ENCODE assay signal across 12 cellular contexts in genomic region chr9:93031629-93032431, GRCh38. TPM values are rescaled to one million over a fixed set of nuclear protein-coding genes. Genes with fewer than 3 reads are reported as not detected.
DNase-seq lines count a peak whose midpoint lies in the region; ATAC-seq and TF ChIP-seq lines count a peak whose summit lies in the region.
"Had no signal": no experiment of that assay in that cellular context is flagged by ENCODE, and none has a peak within 500 bp of the region (broad histone marks: within the 10 kb centered on the region; RNA-seq: fewer than 3 reads in every experiment).

No MANE protein-coding gene starts in this region.

- H3K36me3 ChIP-seq in heart left ventricle = peaks cover 0 to 36% (median 0%) of the 10 kb centered on the region in 9 donors
- H3K36me3 ChIP-seq in thyroid gland = no peaks in the 10 kb centered on the region

- TF ChIP-seq CTCF in heart left ventricle (IDR thresholded peaks at IDR 0.05) (no peak), activated B cell treated with CpG ODN at 0.5 μM for 24 hours (IDR thresholded peaks at IDR 0.05) (no peak), thyroid gland (IDR thresholded peaks at IDR 0.05) (no peak)

- H3K4me1 Mint-ChIP-seq in activated B cell treated with CpG ODN at 0.5 μM for 24 hours = peaks cover 54% of the 10 kb centered on the region

- peak overlapping the region; percentile 63 for H3K27ac Mint-ChIP-seq in activated B cell treated with CpG ODN at 0.5 μM for 24 hours
- H3K27ac Mint-ChIP-seq: HFFc6 had no signal

- TF ChIP-seq POLR2A in heart left ventricle (IDR thresholded peaks at IDR 0.05) (no peak), thyroid gland (IDR thresholded peaks at IDR 0.05) (no peak)

- no peak overlapping the region for H3K27ac ChIP-seq in heart left ventricle
- H3K27ac ChIP-seq in thyroid gland = no peak overlapping the region

- CTCF ChIA-PET in activated B cell treated with CpG ODN at 0.5 μM for 24 hours (lab: Charles Lee) = no interaction called here

- POLR2A ChIA-PET in activated B cell treated with CpG ODN at 0.5 μM for 24 hours (lab: Charles Lee) = no interaction called here

- no peaks in the 10 kb centered on the region for H3K9me3 Mint-ChIP-seq in activated B cell treated with CpG ODN at 0.5 μM for 24 hours
- H3K9me3 Mint-ChIP-seq: HFFc6 had no signal

- no peak overlapping the region for H3K4me3 Mint-ChIP-seq in activated B cell treated with CpG ODN at 0.5 μM for 24 hours
- H3K4me3 Mint-ChIP-seq: HFFc6 had no signal

- peaks cover 72% of the 10 kb centered on the region for H3K36me3 Mint-ChIP-seq in activated B cell treated with CpG ODN at 0.5 μM for 24 hours (ENCODE audit: low read depth)

- no peaks in the 10 kb centered on the region for H3K9me3 ChIP-seq in heart left ventricle
- no peaks in the 10 kb centered on the region for H3K9me3 ChIP-seq in thyroid gland

- intact Hi-C loops in heart left ventricle (cut with DNase I) (no loop called here), cardiac septum (cut with DNase I) (no loop called here), activated B cell treated with CpG ODN at 0.5 μM for 24 hours (cut with micrococcal nuclease) (no loop called here), thyroid gland (cut with DNase I) (no loop called here)

- H3K27me3 Mint-ChIP-seq in activated B cell treated with CpG ODN at 0.5 μM for 24 hours = no peaks in the 10 kb centered on the region

- ATAC-seq in heart left ventricle (peak in 3 of 4 donors; percentile 18 to 36 (median 31)), activated B cell treated with CpG ODN at 0.5 μM for 24 hours (ENCODE audit: low read depth) (no peak), HG02798 (IDR thresholded peaks at IDR 0.05; ENCODE audit: poor library complexity, unreplicated experiment) (no peak)

- 66 to 74% (median 68%) methylated on average over 10 of the region's 10 CpGs for WGBS in heart left ventricle, 4 donors
- WGBS in thyroid gland, 2 donors = 56 to 59% methylated on average over 10 of the region's 10 CpGs

- peaks cover 0 to 50% (median 0%) of the 10 kb centered on the region in 12 donors for H3K4me1 ChIP-seq in heart left ventricle
- peaks cover 4 to 8% of the 10 kb centered on the region in 2 donors for H3K4me1 ChIP-seq in thyroid gland

- no peaks in the 10 kb centered on the region for H3K27me3 ChIP-seq in heart left ventricle
- no peaks in the 10 kb centered on the region for H3K27me3 ChIP-seq in thyroid gland

- H3K4me3 ChIP-seq in heart left ventricle (no peak overlapping the region), thyroid gland (replicated peaks in 1 of 3) (no peak overlapping the region)

- DNase-seq in heart left ventricle (no peak), cardiac septum (ENCODE audit: low spot score) (no peak), activated B cell treated with CpG ODN at 0.5 μM for 24 hours (no peak), inferior parietal cortex (ENCODE audit: extremely low spot score) (peak; percentile 24), thyroid gland (peak; percentile 49 to 59), NCI-H2227 treated with DMSO at 0.1 percent for 48 hours (lab: John Stamatoyannopoulos, UW) (no peak), NCI-H1048 (lab: John Stamatoyannopoulos, UW) (no peak)
- DNase-seq: HFFc6; NCI-H1436; NCI-H524 treated with DMSO at 0.1 percent for 48 hours; stimulated activated CD4-positive, alpha-beta T cell treated with anti-CD3 and anti-CD28 coated beads, Interleukin-4, amount 100 ng/mL, for 1 hour had no signal

RNA-seq across cellular contexts. Expression of gene SUSD3, which starts 26.7 kb away (rescaled TPM):
- total RNA-seq in heart left ventricle (1 to 10 TPM in 2 of 9 donors, under 1 TPM in 5, not detected in 2; 0.29 to 5.2 (median 0.56) TPM), cardiac septum (1.1 TPM), activated B cell treated with CpG ODN at 0.5 μM for 24 hours (9.1 and 12.9 TPM in 2 replicates), thyroid gland (10 to 100 TPM in 1 of 4 donors, 1 to 10 TPM in 3; 3.6 to 12.6 (median 5.5) TPM)
- under 1 TPM in 1 of 2 donors, not detected in 1; 0.50 TPM for polyA plus RNA-seq in heart left ventricle

Comparison
In these comparisons a context has a peak if more than half of its experiments do, and no peak if none do; other contexts are left out.
1. ATAC-seq: peak in heart left ventricle (3 of 4); none in activated B cell treated with CpG ODN at 0.5 μM for 24 hours (single experiment) and HG02798 (single experiment).
2. DNase-seq: peak in inferior parietal cortex (single experiment) and thyroid gland (2 of 2); none in heart left ventricle (0 of 5), cardiac septum (single experiment), activated B cell treated with CpG ODN at 0.5 μM for 24 hours (single experiment), NCI-H2227 treated with DMSO at 0.1 percent for 48 hours (single experiment) and NCI-H1048 (single experiment).